ENCODE assay signal across 8 cellular contexts in the genomic region with DNA sequence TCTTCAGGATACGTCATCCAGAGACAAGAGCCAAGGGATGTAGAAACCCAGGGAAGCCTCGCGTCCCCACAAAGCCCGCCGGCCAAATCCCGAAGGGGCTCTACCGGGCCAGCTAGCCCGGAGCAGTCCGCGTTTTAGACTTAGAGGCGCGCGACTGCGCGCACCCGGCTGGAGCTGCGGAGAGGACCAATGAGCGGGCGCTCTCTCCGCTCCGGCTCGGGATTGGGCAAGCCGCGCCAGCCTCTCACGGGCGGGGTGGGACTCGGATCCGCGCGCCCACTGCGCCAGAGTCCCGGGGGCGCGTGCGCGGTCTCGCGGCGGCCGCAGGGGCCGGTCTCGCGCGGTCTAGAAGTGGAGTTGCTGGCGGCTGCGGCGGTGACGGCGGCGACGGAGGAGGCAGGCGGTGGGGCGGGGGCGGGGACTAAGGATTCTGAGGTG. TPM values are rescaled to one million over a fixed set of nuclear protein-coding genes. Genes with fewer than 3 reads are reported as not detected.
DNase-seq lines count a peak whose midpoint lies in the region; ATAC-seq and TF ChIP-seq lines count a peak whose summit lies in the region.

No MANE protein-coding gene starts in this region.

- 0 to 1% (median 0%) methylated on average over 7 to 54 of the region's 54 CpGs for WGBS in heart left ventricle, 4 donors

- peak overlapping the region; percentile 100 for H3K4me2 ChIP-seq in SU-DHL-6 (ENCODE audit: low read depth, low read length, poor library complexity, severe bottlenecking)

- H3K36me3 Mint-ChIP-seq in type B pancreatic cell: no peaks in the 10 kb centered on the region

- H3K4me1 ChIP-seq in adipocyte (ENCODE audit: control insufficient read depth, insufficient read depth, low read length) (peaks cover 14% of the 10 kb centered on the region), heart left ventricle (peaks cover 0 to 23% (median 10%) of the 10 kb centered on the region in 12 donors)

- H3K27ac ChIP-seq in SU-DHL-6 (ENCODE audit: low read depth, low read length) (peak overlapping the region; percentile 41), heart left ventricle (peak overlapping the region; percentile 92 to 99 (median 96))

- H3K9ac ChIP-seq in SU-DHL-6 (ENCODE audit: low read length) (peak overlapping the region; percentile 73), adipocyte (ENCODE audit: low read length) (peak overlapping the region; percentile 95)

- H3K27me3 ChIP-seq in SU-DHL-6 (ENCODE audit: low read length): no peaks in the 10 kb centered on the region
- no peaks in the 10 kb centered on the region for H3K27me3 ChIP-seq in adipocyte (replicated peaks; ENCODE audit: control insufficient read depth, insufficient read depth, low read length)
- H3K27me3 ChIP-seq in heart left ventricle: no peaks in the 10 kb centered on the region

- peak overlapping the region; percentile 71 for H3K4me3 ChIP-seq in GM12865 (ENCODE audit: low read depth, low read length)
- H3K4me3 ChIP-seq in SU-DHL-6 (ENCODE audit: insufficient read depth, low read length, poor library complexity, severe bottlenecking): peak overlapping the region; percentile 88
- H3K4me3 ChIP-seq in adipocyte (ENCODE audit: low read length): peak overlapping the region; percentile 93
- H3K4me3 ChIP-seq in heart left ventricle: peak overlapping the region; percentile 74 to 98 (median 91)

- peak overlapping the region; percentile 92 for H2AFZ ChIP-seq in SU-DHL-6 (ENCODE audit: low read depth, low read length, severe bottlenecking)

- no peaks in the 10 kb centered on the region for H3K9me3 ChIP-seq in SU-DHL-6 (ENCODE audit: insufficient read depth, low read length)
- H3K9me3 ChIP-seq in adipocyte (ENCODE audit: control insufficient read depth, low read length): no peaks in the 10 kb centered on the region
- H3K9me3 ChIP-seq in heart left ventricle: no peaks in the 10 kb centered on the region

- H3K36me3 ChIP-seq in SU-DHL-6 (ENCODE audit: low read length) (no peaks in the 10 kb centered on the region), adipocyte (ENCODE audit: control insufficient read depth, insufficient read depth, low read length, severe bottlenecking) (no peaks in the 10 kb centered on the region), heart left ventricle (no peaks in the 10 kb centered on the region)

- peaks cover 11% of the 10 kb centered on the region for H3K4me1 Mint-ChIP-seq in type B pancreatic cell (ENCODE audit: unreplicated experiment)

- H3F3A ChIP-seq in SU-DHL-6 (ENCODE audit: insufficient read depth): no peaks in the 10 kb centered on the region

- H3K9me3 Mint-ChIP-seq in type B pancreatic cell: no peaks in the 10 kb centered on the region

- H3K27ac Mint-ChIP-seq in type B pancreatic cell: peak overlapping the region; percentile 98

- no peak for TF ChIP-seq CTCF in GM12865 (IDR thresholded peaks at IDR 0.05; ENCODE audit: insufficient read depth, low read depth, low read length, missing control alignments)
- TF ChIP-seq CTCF in SU-DHL-6 (IDR thresholded peaks at IDR 0.05; ENCODE audit: insufficient read depth, low read length, poor library complexity, severe bottlenecking): no peak
- no peak for TF ChIP-seq CTCF in heart left ventricle (IDR thresholded peaks at IDR 0.05)
- TF ChIP-seq CTCF in type B pancreatic cell (conservative IDR thresholded peaks at IDR 0.05): no peak

- intact Hi-C loops in heart left ventricle (cut with DNase I): loop anchor here in 4 of 10 donors (2.0 to 10.0 kb wide), 6 partner anchors 30 to 732 kb away; a partner anchor contains a TSS

- peak in 1 of 2 donors; percentile 65 for TF ChIP-seq POLR2A in heart left ventricle (IDR thresholded peaks at IDR 0.05)

- DNase-seq in GM12865 (ENCODE audit: low read depth) (peak; percentile 98), NCI-H1105 treated with DMSO at 0.1 percent for 48 hours (lab: John Stamatoyannopoulos, UW) (peak; percentile 95), adipocyte (ENCODE audit: low read depth) (peak; percentile 99), heart left ventricle (peak; percentile 97 to 98 (median 98)), pons (ENCODE audit: low spot score) (peak; percentile 96), type B pancreatic cell (ENCODE audit: extremely low spot score, unreplicated experiment) (peak; percentile 98)

- peaks cover 19% of the 10 kb centered on the region; the same call in 1 of the 2 replicates for H4K20me1 ChIP-seq in SU-DHL-6 (ENCODE audit: low read depth, low read length)

- peaks cover 9% of the 10 kb centered on the region for H3K27me3 Mint-ChIP-seq in type B pancreatic cell

- peaks cover 44% of the 10 kb centered on the region for H3K79me2 ChIP-seq in SU-DHL-6 (ENCODE audit: insufficient read depth, low read length)

- ATAC-seq in HG02678 (IDR thresholded peaks at IDR 0.05; ENCODE audit: unreplicated experiment) (peak; percentile 94), heart left ventricle (peak; percentile 98 to 99 (median 99))

- H3K9me2 ChIP-seq in SU-DHL-6 (replicated peaks; ENCODE audit: insufficient read depth, low read length): no peaks in the 10 kb centered on the region

- H3K4me3 Mint-ChIP-seq in type B pancreatic cell: peak overlapping the region; percentile 92

RNA-seq across cellular contexts. Expression of a gene that starts 0.2 kb away (rescaled TPM):
- 10 to 100 TPM in 8 of 9 donors, 1 to 10 TPM in 1; 9.9 to 19.9 (median 14.6) TPM for total RNA-seq in heart left ventricle
- polyA plus RNA-seq in heart left ventricle: 1 to 10 TPM; 4.0 to 9.5 TPM
- total RNA-seq in type B pancreatic cell (ENCODE audit: low replicate concordance): 25.8 and 26.1 TPM in 2 replicates

RNA-seq across cellular contexts. Expression of a gene that starts 51.8 kb away (rescaled TPM):
- total RNA-seq in heart left ventricle (not detected), type B pancreatic cell (ENCODE audit: low replicate concordance) (0.89 TPM in 1 of 2 replicates, not detected in the other)
- polyA plus RNA-seq in heart left ventricle: not detected

Comparison
In these comparisons a context has a peak if more than half of its experiments do, and no peak if none do; other contexts are left out.
1. Peak in every context shown above with its lines: DNase-seq, ATAC-seq, H3K4me3 ChIP-seq and H3K27ac ChIP-seq.